9 cellular contexts compared by ENCODE assay signal in the genomic region with DNA sequence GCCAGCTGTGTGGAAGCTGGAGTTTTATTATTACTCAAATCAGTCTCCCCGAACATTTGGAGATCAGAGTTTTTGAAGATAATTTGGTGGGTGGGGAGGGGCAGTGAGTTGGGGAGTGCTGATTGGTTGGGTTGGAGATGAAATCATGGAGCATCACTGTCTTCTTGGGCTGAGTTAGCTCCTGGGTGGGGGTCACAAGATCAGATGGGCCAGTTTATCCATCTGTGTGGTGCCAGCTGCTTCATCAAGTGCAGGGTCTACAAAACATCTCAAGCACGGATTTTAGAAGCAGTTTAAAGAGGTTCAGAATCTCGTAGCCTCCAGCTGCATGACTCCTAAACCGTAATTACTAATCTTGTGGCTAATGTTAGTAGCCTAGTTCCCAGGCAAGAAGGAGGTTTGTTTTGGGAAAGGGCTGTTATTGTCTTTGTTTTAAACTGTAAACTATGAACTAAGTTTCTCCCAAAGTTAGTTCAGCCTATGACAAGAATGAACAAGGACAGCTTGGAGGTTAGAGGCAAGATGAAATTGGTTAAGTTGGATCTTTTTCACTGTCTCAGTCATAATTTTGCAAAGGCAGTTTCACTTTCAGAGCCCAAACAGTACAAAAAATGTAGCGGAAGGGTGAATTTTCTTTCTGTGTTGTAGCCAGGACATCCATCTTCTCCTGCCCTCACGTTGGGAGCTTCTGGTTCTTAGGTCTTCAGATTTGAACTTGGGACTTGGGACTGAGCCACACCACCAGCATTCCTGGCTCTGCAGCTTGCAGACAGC. TPM values are rescaled to one million over a fixed set of nuclear protein-coding genes. Genes with fewer than 3 reads are reported as not detected.
DNase-seq lines count a peak whose midpoint lies in the region; ATAC-seq and TF ChIP-seq lines count a peak whose summit lies in the region.
"Had no signal": no experiment of that assay in that cellular context is flagged by ENCODE, and none has a peak within 500 bp of the region (broad histone marks: within the 10 kb centered on the region; RNA-seq: fewer than 3 reads in every experiment).

No MANE protein-coding gene starts in this region.

- H3K4me2 ChIP-seq in GM23248 (ENCODE audit: unreplicated experiment) (peak overlapping the region; percentile 82), mesenchymal stem cell (ENCODE audit: low read length, poor library complexity, severe bottlenecking) (no peak overlapping the region)

- no peaks in the 10 kb centered on the region for H4K20me1 ChIP-seq in GM23248 (ENCODE audit: insufficient read depth)

- H3K9me3 Mint-ChIP-seq in CD14-positive monocyte, result peaks cover 0 to 5% (median 0%) of the 10 kb centered on the region in 7 donors
- H3K9me3 Mint-ChIP-seq in activated CD8-positive, alpha-beta T cell treated with anti-CD3 and anti-CD28 coated beads, Interleukin-2, amount 10 ng/mL, durations not matched to agents 7 days and 5 days (ENCODE audit: insufficient read depth), result no peaks in the 10 kb centered on the region

- H3F3A ChIP-seq in GM23248 (ENCODE audit: insufficient read depth), result peaks cover 29% of the 10 kb centered on the region

- peaks cover 29% of the 10 kb centered on the region for H3K4me1 Mint-ChIP-seq in CD14-positive monocyte
- peaks cover 22% of the 10 kb centered on the region for H3K4me1 Mint-ChIP-seq in activated CD8-positive, alpha-beta T cell treated with anti-CD3 and anti-CD28 coated beads, Interleukin-2, amount 10 ng/mL, durations not matched to agents 7 days and 5 days (ENCODE audit: low read depth)

- H3K4me3 ChIP-seq in GM23248 (peak overlapping the region; percentile 54), mesenchymal stem cell (ENCODE audit: insufficient read depth in 1 of 2, low read depth in 1 of 2, low read length in 2 of 2) (peak overlapping the region in 1 of 2 experiments; percentile 66), SJCRH30 (no peak overlapping the region)

- H2BK12ac ChIP-seq in mesenchymal stem cell (ENCODE audit: low read length in 2 of 2), result peak overlapping the region in 1 of 2 experiments; percentile 39

- H3K27ac Mint-ChIP-seq in CD14-positive monocyte, result peak overlapping the region in 3 of 7 donors; percentile 58 to 69 (median 63)
- peak overlapping the region; percentile 75 for H3K27ac Mint-ChIP-seq in activated CD8-positive, alpha-beta T cell treated with anti-CD3 and anti-CD28 coated beads, Interleukin-2, amount 10 ng/mL, durations not matched to agents 7 days and 5 days

- intact Hi-C loops in CD14-positive monocyte (cut with micrococcal nuclease), result no loop called here

- ATAC-seq in activated CD8-positive, alpha-beta T cell treated with anti-CD3 and anti-CD28 coated beads, Interleukin-2, amount 10 ng/mL, durations not matched to agents 7 days and 5 days, result no peak
- ATAC-seq in GM21515 (IDR thresholded peaks at IDR 0.05; ENCODE audit: unreplicated experiment) (no peak), GM21381 (IDR thresholded peaks at IDR 0.05; ENCODE audit: unreplicated experiment) (no peak)

- no peak overlapping the region for H2BK120ac ChIP-seq in mesenchymal stem cell (ENCODE audit: low read depth, low read length)

- CTCF ChIA-PET in activated CD8-positive, alpha-beta T cell treated with anti-CD3 and anti-CD28 coated beads, Interleukin-2, amount 10 ng/mL, durations not matched to agents 7 days and 5 days (lab: Charles Lee), result interaction anchor here (1.1 to 1.6 kb wide), 2 partner anchors 8 to 20 kb away, joined by 3 to 4 read pairs; no protein-coding TSS in a partner anchor

- H3K4me3 Mint-ChIP-seq in CD14-positive monocyte, result peak overlapping the region; percentile 43 to 54
- H3K4me3 Mint-ChIP-seq in activated CD8-positive, alpha-beta T cell treated with anti-CD3 and anti-CD28 coated beads, Interleukin-2, amount 10 ng/mL, durations not matched to agents 7 days and 5 days, result peak overlapping the region; percentile 31

- DNase-seq in CD14-positive monocyte (ENCODE audit: low spot score) (no peak), GM23248 (peak; percentile 80), mesenchymal stem cell (no peak), HCEC 1CT (no peak), SJCRH30 (no peak)
- DNase-seq in activated CD8-positive, alpha-beta T cell treated with anti-CD3 and anti-CD28 coated beads, Interleukin-2, amount 10 ng/mL, durations not matched to agents 7 days and 5 days, result peak; percentile 19
- DNase-seq: NCI-H1436 treated with DMSO at 0.1 percent for 48 hours had no signal

- H3K9ac ChIP-seq in GM23248, result peak overlapping the region; percentile 78
- H3K9ac ChIP-seq in mesenchymal stem cell (ENCODE audit: low read length), result peak overlapping the region; percentile 82

- H3K36me3 ChIP-seq in GM23248 (ENCODE audit: low read depth) (no peaks in the 10 kb centered on the region), mesenchymal stem cell (ENCODE audit: control insufficient read depth in 1 of 2, insufficient read depth in 2 of 2, low read depth in 1 of 2, low read length in 2 of 2) (no peaks in the 10 kb centered on the region), SJCRH30 (no peaks in the 10 kb centered on the region)

- TF ChIP-seq CTCF in CD14-positive monocyte (IDR thresholded peaks at IDR 0.05), result no peak

- no peaks in the 10 kb centered on the region for H3K79me1 ChIP-seq in mesenchymal stem cell (replicated peaks; ENCODE audit: low read length, poor library complexity, severe bottlenecking)

- peak overlapping the region in 1 of 2 experiments; percentile 12 for H3K18ac ChIP-seq in mesenchymal stem cell (ENCODE audit: low read depth in 1 of 2, low read length in 2 of 2)

- no peak overlapping the region for H4K91ac ChIP-seq in mesenchymal stem cell (ENCODE audit: low read length)

- no peak overlapping the region for H4K8ac ChIP-seq in mesenchymal stem cell (ENCODE audit: low read length)

- H3K23ac ChIP-seq in mesenchymal stem cell (ENCODE audit: low read length in 2 of 2), result no peak overlapping the region

- H3K9me3 ChIP-seq in GM23248 (ENCODE audit: low read depth) (no peaks in the 10 kb centered on the region), mesenchymal stem cell (ENCODE audit: control insufficient read depth, low read length) (no peaks in the 10 kb centered on the region), SJCRH30 (replicated peaks) (no peaks in the 10 kb centered on the region)

- H2AFZ ChIP-seq in GM23248 (peak overlapping the region; percentile 55), mesenchymal stem cell (ENCODE audit: low read depth, low read length) (no peak overlapping the region)

- H2AK5ac ChIP-seq in mesenchymal stem cell (ENCODE audit: low read length, severe bottlenecking), result peak overlapping the region; percentile 67

- H2BK5ac ChIP-seq in mesenchymal stem cell (ENCODE audit: low read depth, low read length, poor library complexity, severe bottlenecking), result no peak overlapping the region

- POLR2A ChIA-PET in activated CD8-positive, alpha-beta T cell treated with anti-CD3 and anti-CD28 coated beads, Interleukin-2, amount 10 ng/mL, durations not matched to agents 7 days and 5 days (lab: Charles Lee), result interaction anchor here (0.8 to 3.9 kb wide), 2 partner anchors 20 to 43 kb away, joined by 3 to 13 read pairs; partner anchors contain the start of gene KLF6

- H3K4ac ChIP-seq in mesenchymal stem cell (ENCODE audit: low read depth in 1 of 2, low read length in 2 of 2), result no peak overlapping the region

- no peak overlapping the region for H3K14ac ChIP-seq in mesenchymal stem cell (ENCODE audit: low read length in 2 of 2)

- H3K27me3 Mint-ChIP-seq in CD14-positive monocyte (ENCODE audit: low read depth in 3 of 3), result peaks cover 0 to 7% (median 4%) of the 10 kb centered on the region in 3 donors
- H3K27me3 Mint-ChIP-seq in activated CD8-positive, alpha-beta T cell treated with anti-CD3 and anti-CD28 coated beads, Interleukin-2, amount 10 ng/mL, durations not matched to agents 7 days and 5 days (ENCODE audit: low read depth), result no peaks in the 10 kb centered on the region

- in situ Hi-C loops in GM23248 (cut with MboI), result no loop called here

- no peaks in the 10 kb centered on the region for H3K79me2 ChIP-seq in GM23248 (ENCODE audit: insufficient read depth)

- no peaks in the 10 kb centered on the region for H3K9me2 ChIP-seq in GM23248 (ENCODE audit: insufficient read depth)

- WGBS in GM23248 (ENCODE audit: low coverage in 1 of 2, low lambda C conversion rate in 2 of 2, missing lambda C conversion rate in 2 of 2), 2 experiments, result 9 to 13% methylated on average over 6 of the region's 6 CpGs
- WGBS in mesenchymal stem cell, result 89% methylated on average over 6 of the region's 6 CpGs

- H3K27me3 ChIP-seq in GM23248 (replicated peaks; ENCODE audit: insufficient read depth), result no peaks in the 10 kb centered on the region
- H3K27me3 ChIP-seq in mesenchymal stem cell (ENCODE audit: control insufficient read depth in 1 of 2, insufficient read depth in 1 of 2, low read length in 2 of 2), result no peaks in the 10 kb centered on the region
- no peaks in the 10 kb centered on the region for H3K27me3 ChIP-seq in SJCRH30

- peaks cover 12% of the 10 kb centered on the region for H3K4me1 ChIP-seq in GM23248 (ENCODE audit: insufficient read depth)
- peaks cover 1% of the 10 kb centered on the region for H3K4me1 ChIP-seq in mesenchymal stem cell (ENCODE audit: control insufficient read depth, insufficient read depth, low read depth, low read length)
- no peaks in the 10 kb centered on the region for H3K4me1 ChIP-seq in SJCRH30

- peak overlapping the region; percentile 79 for H3K27ac ChIP-seq in GM23248
- H3K27ac ChIP-seq in mesenchymal stem cell (ENCODE audit: low read length, poor library complexity, severe bottlenecking), result no peak overlapping the region
- H3K27ac ChIP-seq in SJCRH30, result no peak overlapping the region

- no peak overlapping the region for H2BK15ac ChIP-seq in mesenchymal stem cell (ENCODE audit: low read depth, poor library complexity, severe bottlenecking)

- H3K36me3 Mint-ChIP-seq in CD14-positive monocyte, result no peaks in the 10 kb centered on the region
- no peaks in the 10 kb centered on the region for H3K36me3 Mint-ChIP-seq in activated CD8-positive, alpha-beta T cell treated with anti-CD3 and anti-CD28 coated beads, Interleukin-2, amount 10 ng/mL, durations not matched to agents 7 days and 5 days (ENCODE audit: low read depth)

RNA-seq across cellular contexts. Expression of gene KLF6, which starts 43.1 kb away (rescaled TPM):
- polyA plus RNA-seq in CD14-positive monocyte (100 to 1,000 TPM; 499 to 510 TPM), GM23248 (2016; fragmentation: Nextera tagmentation; extraction: Ambion mirVana) (264 and 279 TPM in 2 replicates)
- total RNA-seq in GM23248 (2014; rRNA removed; shearing (Covaris generic)), result 49.8 and 58.9 TPM in 2 replicates
- 100 to 1,000 TPM; 208 to 215 TPM for total RNA-seq in activated CD8-positive, alpha-beta T cell treated with anti-CD3 and anti-CD28 coated beads, Interleukin-2, amount 10 ng/mL, durations not matched to agents 7 days and 5 days
- 195 TPM for polyA plus RNA-seq in mesenchymal stem cell (2013, experiment 1 of 2)
- polyA plus RNA-seq in mesenchymal stem cell (2013, experiment 2 of 2), result 183 TPM
- total RNA-seq in SJCRH30 (2014; rRNA removed; shearing (Covaris generic)), result 8.1 and 8.2 TPM in 2 replicates

Comparison
In these comparisons a context has a peak if more than half of its experiments do, and no peak if none do; other contexts are left out.
1. DNase-seq: peak in GM23248 (single experiment) and activated CD8-positive, alpha-beta T cell treated with anti-CD3 and anti-CD28 coated beads, Interleukin-2, amount 10 ng/mL, durations not matched to agents 7 days and 5 days (single experiment); none in CD14-positive monocyte (single experiment), mesenchymal stem cell (single experiment), HCEC 1CT (single experiment) and SJCRH30 (0 of 2).